In genomic region chr19:18291590-18292459, GRCh38 we compare ENCODE assay signal across 1 cellular context.
TF ChIP-seq lines count a peak whose summit lies in the region.

No MANE protein-coding gene starts in this region.

TF ChIP-seq in K562, 482 proteins besides CTCF, POLR2A, EP300 and RAD21 (continued from another document and continues in another):
- TF ChIP-seq PHF21A (IDR thresholded peaks at IDR 0.05; ENCODE audit: borderline replicate concordance, low read depth) = 0 out of 2 replicates have a peak, but pooled peaks have one; percentile 65
- TF ChIP-seq DIDO1 (tag; IDR thresholded peaks at IDR 0.05; ENCODE audit: low read depth) = no peak
- no peak for TF ChIP-seq CHD7 (IDR thresholded peaks at IDR 0.05; ENCODE audit: low read depth, low read length)
- TF ChIP-seq ARNT (IDR thresholded peaks at IDR 0.05) = no peak
- TF ChIP-seq ZNF277 (CRISPR knock-in tag; IDR thresholded peaks at IDR 0.05; ENCODE audit: borderline replicate concordance) = no peak
- peak in 1 of 2 experiments; percentile 82; a peak in 1 of 4 replicates for TF ChIP-seq UBTF (IDR thresholded peaks at IDR 0.05; ENCODE audit: borderline replicate concordance in 1 of 2, low read depth in 2 of 2, low read length in 2 of 2)
- peak; percentile 93 for TF ChIP-seq GABPA (tag; conservative IDR thresholded peaks at IDR 0.05; ENCODE audit: low read depth)
- no peak for TF ChIP-seq RHOXF2B (CRISPR knock-in tag; conservative IDR thresholded peaks at IDR 0.05)
- peak; percentile 78 for TF ChIP-seq CREB3L1 (IDR thresholded peaks at IDR 0.05; ENCODE audit: borderline replicate concordance, low read depth)
- TF ChIP-seq NFE2L1 (tag; IDR thresholded peaks at IDR 0.05; ENCODE audit: borderline replicate concordance, low read depth) = no peak
- TF ChIP-seq FOXM1 (IDR thresholded peaks at IDR 0.05; ENCODE audit: low read depth) = 0 out of 2 replicates have a peak, but pooled peaks have one; percentile 22
- TF ChIP-seq FOXM1 (CRISPR knock-in tag; IDR thresholded peaks at IDR 0.05; ENCODE audit: low read depth) = no peak
- TF ChIP-seq KLF6 (CRISPR knock-in tag; IDR thresholded peaks at IDR 0.05; ENCODE audit: borderline replicate concordance) = peak; percentile 82
- TF ChIP-seq E2F8 (IDR thresholded peaks at IDR 0.05; ENCODE audit: low read depth, partially characterized antibody) = peak; percentile 27
- peak; percentile 84 for TF ChIP-seq CREB1 (IDR thresholded peaks at IDR 0.05)
- peak; percentile 71 for TF ChIP-seq CREB1 (CRISPR knock-in tag; IDR thresholded peaks at IDR 0.05)
- TF ChIP-seq KDM2B (CRISPR knock-in tag; IDR thresholded peaks at IDR 0.05) = no peak
- peak; percentile 72 for TF ChIP-seq FUS (optimal IDR thresholded peaks at IDR 0.05; ENCODE audit: low read depth, low read length)
- no peak for TF ChIP-seq CHD4 (IDR thresholded peaks at IDR 0.05; ENCODE audit: insufficient read depth, insufficient replicate concordance, low read depth, low read length, poor library complexity, severe bottlenecking)
- TF ChIP-seq NR2C1 (IDR thresholded peaks at IDR 0.05) = 0 out of 2 replicates have a peak, but pooled peaks have one; percentile 21
- TF ChIP-seq NR2C1 (tag; IDR thresholded peaks at IDR 0.05) = peak; percentile 53
- no peak for TF ChIP-seq ZBTB43 (CRISPR knock-in tag; IDR thresholded peaks at IDR 0.05)
- TF ChIP-seq CHD2 (IDR thresholded peaks at IDR 0.05; ENCODE audit: low read depth, low read length) = peak; percentile 56
- peak; percentile 84 for TF ChIP-seq KLF1 (tag; IDR thresholded peaks at IDR 0.05)
- TF ChIP-seq KDM5B (IDR thresholded peaks at IDR 0.05; ENCODE audit: insufficient replicate concordance, low read depth, low read length) = peak; percentile 34
- no peak for TF ChIP-seq NR1H2 (CRISPR knock-in tag; IDR thresholded peaks at IDR 0.05)
- peak; percentile 65 for TF ChIP-seq BRD9 (IDR thresholded peaks at IDR 0.05; ENCODE audit: low read depth, partially characterized antibody)
- peak; percentile 13; the same call in 1 of the 2 replicates for TF ChIP-seq HLTF (IDR thresholded peaks at IDR 0.05)
- no peak for TF ChIP-seq MECOM (CRISPR knock-in tag; IDR thresholded peaks at IDR 0.05)
- TF ChIP-seq THRA (IDR thresholded peaks at IDR 0.05) = no peak
- no peak for TF ChIP-seq HDGF (IDR thresholded peaks at IDR 0.05)
